In genomic region chr4:15402146-15402545, GRCh38 we compare ENCODE assay signal across 13 cellular contexts. TPM values are rescaled to one million over a fixed set of nuclear protein-coding genes. Genes with fewer than 3 reads are reported as not detected.
DNase-seq lines count a peak whose midpoint lies in the region; ATAC-seq and TF ChIP-seq lines count a peak whose summit lies in the region.
"Had no signal": no experiment of that assay in that cellular context is flagged by ENCODE, and none has a peak within 500 bp of the region (broad histone marks: within the 10 kb centered on the region; RNA-seq: fewer than 3 reads in every experiment).

No MANE protein-coding gene starts in this region.

- H3K36me3 Mint-ChIP-seq in T-cell, result no peaks in the 10 kb centered on the region

- H3K4me1 ChIP-seq in SK-N-SH (ENCODE audit: control insufficient read depth in 1 of 2, insufficient read depth in 2 of 2, low read depth in 1 of 2, low read length in 1 of 2), result peaks cover 14 to 36% of the 10 kb centered on the region in 2 experiments; a peak in 3 of 4 replicates
- H3K4me1 ChIP-seq in subcutaneous abdominal adipose tissue (ENCODE audit: control insufficient read depth in 5 of 5, insufficient read depth in 5 of 5, low read length in 5 of 5), result peaks cover 3 to 38% (median 28%) of the 10 kb centered on the region in 5 donors
- no peaks in the 10 kb centered on the region for H3K4me1 ChIP-seq in prostate gland (replicated peaks)

- no peaks in the 10 kb centered on the region for H3K79me2 ChIP-seq in SK-N-SH (ENCODE audit: insufficient read depth)

- DNase-seq in SK-N-SH, result no peak
- DNase-seq in T-cell, result no peak
- DNase-seq in fibroblast of villous mesenchyme (ENCODE audit: low read depth), result peak; percentile 51
- DNase-seq in prostate gland (ENCODE audit: low spot score), result no peak
- DNase-seq: activated T-cell treated with anti-CD3 and anti-CD28 coated beads, Interleukin-2, amount 50 U/mL, for 4 hours; NCI-H1092 had no signal

- TF ChIP-seq POLR2A in prostate gland (IDR thresholded peaks at IDR 0.05), result no peak

- no peaks in the 10 kb centered on the region for H3F3A ChIP-seq in SK-N-SH (replicated peaks; ENCODE audit: insufficient read depth)

- no peak for TF ChIP-seq EP300 in SK-N-SH (IDR thresholded peaks at IDR 0.05; ENCODE audit: borderline replicate concordance in 1 of 2, low read depth in 1 of 2, low read length in 1 of 2)

- no peaks in the 10 kb centered on the region for H3K27me3 ChIP-seq in SK-N-SH (ENCODE audit: insufficient read depth)
- no peaks in the 10 kb centered on the region for H3K27me3 ChIP-seq in subcutaneous abdominal adipose tissue (ENCODE audit: control insufficient read depth in 5 of 5, insufficient read depth in 4 of 5, low read length in 5 of 5)
- no peaks in the 10 kb centered on the region for H3K27me3 ChIP-seq in prostate gland (replicated peaks; ENCODE audit: insufficient read depth)

- H3K4me3 ChIP-seq in SK-N-SH (ENCODE audit: low read depth in 2 of 2, low read length in 1 of 2), result no peak overlapping the region
- no peak overlapping the region for H3K4me3 ChIP-seq in fibroblast of villous mesenchyme (ENCODE audit: low read depth, low read length)
- no peak overlapping the region for H3K4me3 ChIP-seq in subcutaneous abdominal adipose tissue (ENCODE audit: low read depth in 1 of 5, low read length in 5 of 5)
- no peak overlapping the region for H3K4me3 ChIP-seq in prostate gland

- WGBS in SK-N-SH (ENCODE audit: low lambda C conversion rate), result 74% methylated on average over 2 of the region's 2 CpGs
- 63% methylated on average over 2 of the region's 2 CpGs for WGBS in prostate gland

- TF ChIP-seq CTCF in SK-N-SH (IDR thresholded peaks at IDR 0.05) (no peak), fibroblast of villous mesenchyme (IDR thresholded peaks at IDR 0.05; ENCODE audit: insufficient read depth, low read depth, low read length) (no peak), prostate gland (IDR thresholded peaks at IDR 0.05) (no peak)

- TF ChIP-seq RAD21 in SK-N-SH (IDR thresholded peaks at IDR 0.05; ENCODE audit: low read length), result no peak

- no peaks in the 10 kb centered on the region for H3K27me3 Mint-ChIP-seq in T-cell

- H3K27ac Mint-ChIP-seq in T-cell, result peak overlapping the region; percentile 81 to 85

- H3K9ac ChIP-seq in SK-N-SH (no peak overlapping the region), subcutaneous abdominal adipose tissue (ENCODE audit: low read length in 5 of 5) (no peak overlapping the region)

- H3K36me3 ChIP-seq in SK-N-SH (replicated peaks in 1 of 2; ENCODE audit: control insufficient read depth in 1 of 2, insufficient read depth in 2 of 2, low read length in 1 of 2) (no peaks in the 10 kb centered on the region), subcutaneous abdominal adipose tissue (ENCODE audit: control insufficient read depth in 5 of 5, insufficient read depth in 5 of 5, low read length in 5 of 5) (no peaks in the 10 kb centered on the region), prostate gland (no peaks in the 10 kb centered on the region)

- no peak overlapping the region for H3K4me2 ChIP-seq in SK-N-SH

- ATAC-seq in SK-N-SH treated with all-trans-retinoic acid at 6 μM for 48 hours (peak; percentile 50), T-cell (replicated peaks in 1 of 4) (no peak), HG02759 (IDR thresholded peaks at IDR 0.05; ENCODE audit: unreplicated experiment) (no peak), GM21529 (IDR thresholded peaks at IDR 0.05; ENCODE audit: unreplicated experiment) (no peak)
- ATAC-seq: HCT116 had no signal

- POLR2A ChIA-PET in SK-N-SH (lab: Yijun Ruan, JAX) (no interaction called here), T-cell (lab: Charles Lee) (no interaction called here)

- peak overlapping the region in 1 of 2 experiments; percentile 30; a peak in 1 of 4 replicates for H3K27ac ChIP-seq in SK-N-SH (ENCODE audit: low read depth in 2 of 2, low read length in 1 of 2)
- peak overlapping the region; percentile 19 for H3K27ac ChIP-seq in subcutaneous abdominal adipose tissue (ENCODE audit: low read depth, low read length)
- no peak overlapping the region for H3K27ac ChIP-seq in prostate gland

- intact Hi-C loops in prostate gland (cut with DNase I), result no loop called here

- peak overlapping the region in 2 of 3 donors; percentile 10 to 77 for H3K4me3 Mint-ChIP-seq in T-cell

- no peaks in the 10 kb centered on the region for H3K9me3 ChIP-seq in SK-N-SH
- H3K9me3 ChIP-seq in subcutaneous abdominal adipose tissue (ENCODE audit: control insufficient read depth in 5 of 5, low read length in 5 of 5), result no peaks in the 10 kb centered on the region
- no peaks in the 10 kb centered on the region for H3K9me3 ChIP-seq in prostate gland

- no peaks in the 10 kb centered on the region for H3K9me2 ChIP-seq in SK-N-SH

- H4K20me1 ChIP-seq in SK-N-SH (ENCODE audit: insufficient read depth), result no peaks in the 10 kb centered on the region

- H2AFZ ChIP-seq in SK-N-SH (ENCODE audit: low read depth), result no peak overlapping the region

- peaks cover 45 to 69% (median 53%) of the 10 kb centered on the region in 3 donors for H3K4me1 Mint-ChIP-seq in T-cell

- CTCF ChIA-PET in SK-N-SH (lab: Yijun Ruan, JAX) (interaction anchor here (1.7 kb wide), 1 partner anchor 164 kb away, joined by 4 read pairs; no protein-coding TSS in a partner anchor), T-cell (lab: Charles Lee) (no interaction called here)

- no peaks in the 10 kb centered on the region for H3K9me3 Mint-ChIP-seq in T-cell
- H3K9me3 Mint-ChIP-seq: activated T-cell treated with anti-CD3 and anti-CD28 coated beads, Interleukin-2, amount 50 U/mL, for 4 hours had no signal

TF ChIP-seq in SK-N-SH treated with all-trans-retinoic acid at 6 μM for 48 hours, 23 proteins besides CTCF, POLR2A, EP300 and RAD21 (continues in another document):
- TF ChIP-seq CSRNP3 (CRISPR knock-in tag; IDR thresholded peaks at IDR 0.05) (no peak), ZFP30 (CRISPR knock-in tag; IDR thresholded peaks at IDR 0.05) (no peak), GLIS3 (CRISPR knock-in tag; IDR thresholded peaks at IDR 0.05) (no peak), CREB5 (CRISPR knock-in tag; IDR thresholded peaks at IDR 0.05; ENCODE audit: low read depth) (no peak), RARB (CRISPR knock-in tag; IDR thresholded peaks at IDR 0.05) (no peak), SNAI2 (CRISPR knock-in tag; IDR thresholded peaks at IDR 0.05) (no peak), ESRRG (CRISPR knock-in tag; IDR thresholded peaks at IDR 0.05) (no peak)

TF ChIP-seq in SK-N-SH, 30 proteins besides CTCF, POLR2A, EP300 and RAD21:
- TF ChIP-seq TAF1 (IDR thresholded peaks at IDR 0.05; ENCODE audit: borderline replicate concordance, low read depth, low read length), result no peak
- TF ChIP-seq FOXJ3 (CRISPR knock-in tag; IDR thresholded peaks at IDR 0.05), result no peak

RNA-seq across cellular contexts. Expression of gene C1QTNF7, which starts 25.7 kb away (rescaled TPM):
- not detected in 2 replicates for polyA plus RNA-seq in SK-N-SH (2012; rRNA removed)
- polyA plus RNA-seq in SK-N-SH (2012; cell fraction: cytosol; rRNA removed), result 0.01 and 0.07 TPM in 2 replicates
- polyA plus RNA-seq in SK-N-SH (2012; cell fraction: nucleus; rRNA removed), result not detected in 2 replicates
- total RNA-seq in T-cell (not detected), fibroblast of villous mesenchyme (1.7 and 1.9 TPM in 2 replicates), prostate gland (1 to 10 TPM; 4.6 to 6.0 TPM)
- total RNA-seq: A172; activated T-cell treated with anti-CD3 and anti-CD28 coated beads, Interleukin-2, amount 50 U/mL, for 4 hours; dermis microvascular lymphatic vessel endothelial cell had no signal
